In genomic region chr13:42836930-42837329, GRCh38 we compare ENCODE assay signal across 8 cellular contexts. TPM values are rescaled to one million over a fixed set of nuclear protein-coding genes. Genes with fewer than 3 reads are reported as not detected.
DNase-seq lines count a peak whose midpoint lies in the region; ATAC-seq and TF ChIP-seq lines count a peak whose summit lies in the region.

No MANE protein-coding gene starts in this region.

- no peak overlapping the region for H3K4me2 ChIP-seq in neural progenitor cell

- H4K20me1 ChIP-seq in neural progenitor cell (ENCODE audit: low read depth): no peaks in the 10 kb centered on the region

- no peaks in the 10 kb centered on the region for H3K9me3 ChIP-seq in neural progenitor cell (ENCODE audit: low read depth)

- H3K27me3 ChIP-seq in neural progenitor cell: no peaks in the 10 kb centered on the region

- H3K27ac ChIP-seq in neural progenitor cell: no peak overlapping the region

- H3K36me3 Mint-ChIP-seq in neural progenitor cell: no peaks in the 10 kb centered on the region

- H3K79me2 ChIP-seq in neural progenitor cell (ENCODE audit: low read depth): no peaks in the 10 kb centered on the region

- H3K4me1 ChIP-seq in neural progenitor cell: no peaks in the 10 kb centered on the region

- H3K4me3 Mint-ChIP-seq in neural progenitor cell: no peak overlapping the region

- H3K9ac ChIP-seq in neural progenitor cell: no peak overlapping the region

- H3K9me3 Mint-ChIP-seq in neural progenitor cell: no peaks in the 10 kb centered on the region

- ATAC-seq in GM19397 (IDR thresholded peaks at IDR 0.05; ENCODE audit: unreplicated experiment): no peak

- DNase-seq in DMS79 treated with DMSO at 0.1 percent for 48 hours (lab: John Stamatoyannopoulos, UW) (peak; percentile 88), NCI-H146 (lab: John Stamatoyannopoulos, UW) (peak; percentile 34), dermis blood vessel endothelial cell (peak; percentile 6), neural progenitor cell (ENCODE audit: low spot score) (peak; percentile 25), NCI-H2196 treated with DMSO at 0.1 percent for 48 hours (lab: John Stamatoyannopoulos, UW; ENCODE audit: unreplicated experiment) (no peak)
- no peak for DNase-seq in activated naive CD4-positive, alpha-beta T cell (lab: John Stamatoyannopoulos, UW)
- DNase-seq in activated CD4-positive, alpha-beta T cell treated with anti-CD3 and anti-CD28 coated beads for 1 hour: no peak

- no peaks in the 10 kb centered on the region for H3K4me1 Mint-ChIP-seq in neural progenitor cell

- no peak overlapping the region for H3K27ac Mint-ChIP-seq in neural progenitor cell

- H3K36me3 ChIP-seq in neural progenitor cell: no peaks in the 10 kb centered on the region

- no peaks in the 10 kb centered on the region for H3F3A ChIP-seq in neural progenitor cell (ENCODE audit: low read depth)

- TF ChIP-seq CTCF in neural progenitor cell (IDR thresholded peaks at IDR 0.05): peak; percentile 37

- no peaks in the 10 kb centered on the region for H3K27me3 Mint-ChIP-seq in neural progenitor cell (ENCODE audit: insufficient read depth, low read depth)

- no peak overlapping the region for H2AFZ ChIP-seq in neural progenitor cell (replicated peaks)

- H3K4me3 ChIP-seq in neural progenitor cell: no peak overlapping the region

RNA-seq across cellular contexts. Expression of gene FAM216B, which starts 55.5 kb away (rescaled TPM):
- total RNA-seq in dermis blood vessel endothelial cell (not detected in 2 replicates), neural progenitor cell (ENCODE audit: low replicate concordance) (not detected in 2 replicates)

Comparison
In these comparisons a context has a peak if more than half of its experiments do, and no peak if none do; other contexts are left out.
1. DNase-seq: peak in DMS79 treated with DMSO at 0.1 percent for 48 hours (single experiment), NCI-H146 (single experiment), dermis blood vessel endothelial cell (single experiment) and neural progenitor cell (single experiment); none in activated naive CD4-positive, alpha-beta T cell (0 of 4), NCI-H2196 treated with DMSO at 0.1 percent for 48 hours (single experiment) and activated CD4-positive, alpha-beta T cell treated with anti-CD3 and anti-CD28 coated beads for 1 hour (single experiment).